ENCODE assay signal across 8 cellular contexts in the genomic region with DNA sequence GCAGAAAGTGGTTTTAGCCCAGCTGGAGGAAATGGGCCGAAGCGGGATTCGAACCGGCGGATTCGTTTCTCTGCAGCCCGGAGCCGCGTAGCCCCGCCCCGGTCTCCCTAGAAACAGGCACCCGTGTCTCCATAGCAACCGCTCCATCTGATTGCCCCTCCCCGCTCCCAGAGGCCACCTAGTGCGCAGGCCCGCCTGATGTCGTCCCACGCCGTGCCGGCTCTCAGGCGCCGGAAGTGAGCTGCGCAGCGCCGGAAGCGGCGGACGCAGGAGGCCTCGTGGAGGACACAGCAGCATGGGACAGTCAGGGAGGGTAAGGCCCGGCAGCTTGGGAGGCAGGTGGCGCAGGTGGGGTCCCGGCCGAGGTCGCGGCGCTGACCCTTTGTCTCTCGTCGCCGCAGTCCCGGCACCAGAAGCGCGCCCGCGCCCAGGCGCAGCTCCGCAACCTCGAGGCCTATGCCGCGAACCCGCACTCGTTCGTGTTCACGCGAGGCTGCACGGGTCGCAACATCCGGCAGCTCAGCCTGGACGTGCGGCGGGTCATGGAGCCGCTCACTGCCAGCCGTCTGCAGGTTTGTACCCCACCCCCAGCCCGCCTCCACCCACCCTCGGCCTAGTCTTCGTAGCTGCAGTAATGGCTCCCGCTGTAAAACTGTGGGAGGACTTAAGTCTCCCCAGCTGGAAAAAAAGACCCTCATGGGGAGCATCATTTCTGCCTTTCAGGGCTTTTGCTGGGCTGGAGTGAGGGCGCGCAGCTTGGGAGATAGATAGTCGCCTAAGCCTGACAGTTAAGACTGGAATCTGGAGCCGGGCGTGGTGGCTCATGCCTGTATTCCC. TPM values are rescaled to one million over a fixed set of nuclear protein-coding genes. Genes with fewer than 3 reads are reported as not detected.
DNase-seq lines count a peak whose midpoint lies in the region; ATAC-seq and TF ChIP-seq lines count a peak whose summit lies in the region.

A gene with protein sequence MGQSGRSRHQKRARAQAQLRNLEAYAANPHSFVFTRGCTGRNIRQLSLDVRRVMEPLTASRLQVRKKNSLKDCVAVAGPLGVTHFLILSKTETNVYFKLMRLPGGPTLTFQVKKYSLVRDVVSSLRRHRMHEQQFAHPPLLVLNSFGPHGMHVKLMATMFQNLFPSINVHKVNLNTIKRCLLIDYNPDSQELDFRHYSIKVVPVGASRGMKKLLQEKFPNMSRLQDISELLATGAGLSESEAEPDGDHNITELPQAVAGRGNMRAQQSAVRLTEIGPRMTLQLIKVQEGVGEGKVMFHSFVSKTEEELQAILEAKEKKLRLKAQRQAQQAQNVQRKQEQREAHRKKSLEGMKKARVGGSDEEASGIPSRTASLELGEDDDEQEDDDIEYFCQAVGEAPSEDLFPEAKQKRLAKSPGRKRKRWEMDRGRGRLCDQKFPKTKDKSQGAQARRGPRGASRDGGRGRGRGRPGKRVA (plus strand): TSS at position 263 of the 837 bp plus-strand sequence. CDS start 33 bp downstream, at position 296.

- H3K18ac ChIP-seq in trophoblast cell (ENCODE audit: low read length) = peak within 1 kb of the TSS; percentile 88

- H3K9ac ChIP-seq in adipocyte (ENCODE audit: low read length) = peak within 1 kb of the TSS; percentile 94
- H3K9ac ChIP-seq in trophoblast cell (ENCODE audit: low read length) = peak within 1 kb of the TSS; percentile 93

- H3K27me3 Mint-ChIP-seq in T-cell = no peaks in the 10 kb centered on the region

- TF ChIP-seq POLR2A in tibial nerve (IDR thresholded peaks at IDR 0.05) = peak in 1 of 2 donors; percentile 61

- H3K27ac ChIP-seq in cardiac muscle cell (peak within 1 kb of the TSS; percentile 78), trophoblast cell (ENCODE audit: low read depth, low read length) (no peak within 1 kb of the TSS), tibial nerve (peak within 1 kb of the TSS; percentile 53 to 89 (median 71))

- H2AFZ ChIP-seq in trophoblast cell (ENCODE audit: insufficient read depth, low read length, poor library complexity) = peak within 1 kb of the TSS; percentile 84

- TF ChIP-seq EP300 in tibial nerve (IDR thresholded peaks at IDR 0.05) = peak; percentile 80 to 90

- no CpG with 5 or more reads among the region's 71 CpGs for WGBS in trophoblast cell (ENCODE audit: extremely low coverage, insufficient coverage, insufficient read length)
- WGBS in tibial nerve, 2 donors = 1 to 3% methylated on average over 24 to 58 of the region's 71 CpGs

- no peak within 1 kb of the TSS for H3K23ac ChIP-seq in trophoblast cell (ENCODE audit: low read length)

- peaks cover 18% of the 10 kb centered on the region for H3K36me3 Mint-ChIP-seq in T-cell

- peaks cover 39% of the 10 kb centered on the region for H3K36me3 ChIP-seq in adipocyte (ENCODE audit: control insufficient read depth, insufficient read depth, low read length, severe bottlenecking)
- H3K36me3 ChIP-seq in cardiac muscle cell = peaks cover 30% of the 10 kb centered on the region
- H3K36me3 ChIP-seq in trophoblast cell (ENCODE audit: control insufficient read depth in 1 of 2, insufficient read depth in 2 of 2, low read length in 2 of 2) = peaks cover 33 to 36% of the 10 kb centered on the region in 2 experiments
- H3K36me3 ChIP-seq in tibial nerve = peaks cover 11 to 41% (median 28%) of the 10 kb centered on the region in 3 donors

- POLR2A ChIA-PET in T-cell (lab: Charles Lee) = interaction anchor here (0.6 kb wide), 3 partner anchors 96 to 475 kb away, joined by 4 to 7 read pairs (median 4); no protein-coding TSS in a partner anchor

- peak within 1 kb of the TSS; percentile 91 for H3K4me3 ChIP-seq in GM12865 (ENCODE audit: low read depth, low read length)
- peak within 1 kb of the TSS; percentile 93 for H3K4me3 ChIP-seq in adipocyte (ENCODE audit: low read length)
- H3K4me3 ChIP-seq in cardiac muscle cell = peak within 1 kb of the TSS; percentile 74
- H3K4me3 ChIP-seq in trophoblast cell (ENCODE audit: low read depth, low read length) = peak within 1 kb of the TSS; percentile 88
- peak within 1 kb of the TSS; percentile 74 to 90 (median 80) for H3K4me3 ChIP-seq in tibial nerve

- no peaks in the 10 kb centered on the region for H3K9me3 Mint-ChIP-seq in T-cell

- H2BK12ac ChIP-seq in trophoblast cell (ENCODE audit: low read length) = no peak within 1 kb of the TSS

- peak within 1 kb of the TSS; percentile 98 for H4K8ac ChIP-seq in trophoblast cell (ENCODE audit: low read depth, low read length)

- peak within 1 kb of the TSS; percentile 85 for H2AK5ac ChIP-seq in trophoblast cell (ENCODE audit: low read length)

- peak; percentile 100 for DNase-seq in GM12865 (ENCODE audit: low read depth)
- peak; percentile 96 for DNase-seq in NCI-H146 (lab: John Stamatoyannopoulos, UW)
- DNase-seq in T-cell = peak; percentile 91 to 99 (median 97)
- peak; percentile 100 for DNase-seq in adipocyte (ENCODE audit: low read depth)
- DNase-seq in cardiac muscle cell (ENCODE audit: low read depth in 1 of 2, low spot score in 1 of 2) = peak; percentile 99 to 100
- peak; percentile 99 for DNase-seq in trophoblast cell
- DNase-seq in tibial nerve (ENCODE audit: low spot score in 2 of 2) = peak; percentile 97 to 99

- H4K12ac ChIP-seq in trophoblast cell (ENCODE audit: low read depth, low read length) = peak within 1 kb of the TSS; percentile 64

- peaks cover 60 to 61% (median 60%) of the 10 kb centered on the region in 3 donors for H3K4me1 Mint-ChIP-seq in T-cell

- peak within 1 kb of the TSS; percentile 94 to 96 for H3K27ac Mint-ChIP-seq in T-cell

- H3K27me3 ChIP-seq in adipocyte (replicated peaks; ENCODE audit: control insufficient read depth, insufficient read depth, low read length) (no peaks in the 10 kb centered on the region), cardiac muscle cell (no peaks in the 10 kb centered on the region), trophoblast cell (ENCODE audit: insufficient read depth, low read length) (no peaks in the 10 kb centered on the region), tibial nerve (no peaks in the 10 kb centered on the region)

- H3K9me3 ChIP-seq in adipocyte (ENCODE audit: control insufficient read depth, low read length) (no peaks in the 10 kb centered on the region), cardiac muscle cell (ENCODE audit: low read depth) (no peaks in the 10 kb centered on the region), trophoblast cell (ENCODE audit: insufficient read depth, low read depth, low read length) (no peaks in the 10 kb centered on the region), tibial nerve (no peaks in the 10 kb centered on the region)

- CTCF ChIA-PET in T-cell (lab: Charles Lee) = interaction anchor here (0.6 to 2.1 kb wide), 3 partner anchors 10 to 308 kb away, joined by 3 to 13 read pairs (median 5); no protein-coding TSS in a partner anchor

- H3K4me2 ChIP-seq in trophoblast cell (ENCODE audit: low read length) = peak within 1 kb of the TSS; percentile 72

- TF ChIP-seq CTCF in GM12865 (IDR thresholded peaks at IDR 0.05; ENCODE audit: insufficient read depth, low read depth, low read length, missing control alignments) (no peak), cardiac muscle cell (IDR thresholded peaks at IDR 0.05; ENCODE audit: low read depth, low read length) (no peak), tibial nerve (IDR thresholded peaks at IDR 0.05) (peak in 2 of 5 experiments; percentile 31 to 42)

- ATAC-seq in HG02852 (IDR thresholded peaks at IDR 0.05; ENCODE audit: unreplicated experiment) (peak; percentile 46), T-cell (replicated peaks in 1 of 4) (peak; percentile 71 to 79 (median 75))

- H4K91ac ChIP-seq in trophoblast cell (ENCODE audit: low read depth, low read length) = peak within 1 kb of the TSS; percentile 90

- H3K79me2 ChIP-seq in trophoblast cell (ENCODE audit: control insufficient read depth, insufficient read depth, low read length, poor library complexity) = peaks cover 9% of the 10 kb centered on the region

- H3K4me3 Mint-ChIP-seq in T-cell = peak within 1 kb of the TSS; percentile 80 to 91 (median 89)

- H3K4ac ChIP-seq in trophoblast cell (ENCODE audit: low read depth, low read length) = peak within 1 kb of the TSS; percentile 90

- H2BK120ac ChIP-seq in trophoblast cell (ENCODE audit: insufficient read depth, low read length, poor library complexity) = peak within 1 kb of the TSS; percentile 67

- peak within 1 kb of the TSS; percentile 87 for H3K14ac ChIP-seq in trophoblast cell (ENCODE audit: low read length)

- H3K4me1 ChIP-seq in adipocyte (ENCODE audit: control insufficient read depth, insufficient read depth, low read length) (peaks cover 10% of the 10 kb centered on the region), cardiac muscle cell (ENCODE audit: low read depth) (peaks cover 5% of the 10 kb centered on the region), trophoblast cell (ENCODE audit: control insufficient read depth in 1 of 2, insufficient read depth in 2 of 2, low read length in 2 of 2) (peaks cover 0 to 10% of the 10 kb centered on the region in 2 experiments), tibial nerve (peaks cover 0 to 24% (median 12%) of the 10 kb centered on the region in 4 donors)

- peaks cover 3% of the 10 kb centered on the region for H3K79me1 ChIP-seq in trophoblast cell (ENCODE audit: low read length)

- peak within 1 kb of the TSS; percentile 76 for H2BK5ac ChIP-seq in trophoblast cell (ENCODE audit: low read depth, low read length, poor library complexity)

RNA-seq across cellular contexts. Expression of the gene that starts here (rescaled TPM):
- 100 to 1,000 TPM in 3 of 5 donors, 10 to 100 TPM in 2; 89.3 to 140 (median 123) TPM for total RNA-seq in T-cell
- total RNA-seq in cardiac muscle cell = 51.0 and 67.3 TPM in 2 replicates
- polyA plus RNA-seq in cardiac muscle cell = 42.9 and 47.1 TPM in 2 replicates
- 31.7 and 31.9 TPM in 2 replicates for polyA plus RNA-seq in trophoblast cell (2013)
- 10 to 100 TPM; 25.7 to 45.3 (median 35.8) TPM for total RNA-seq in tibial nerve
